7 cellular contexts compared by ENCODE assay signal in genomic region chr1:206725053-206725963, GRCh38. TPM values are rescaled to one million over a fixed set of nuclear protein-coding genes. Genes with fewer than 3 reads are reported as not detected.
DNase-seq lines count a peak whose midpoint lies in the region; ATAC-seq and TF ChIP-seq lines count a peak whose summit lies in the region.

No MANE protein-coding gene starts in this region.

- H3K4me3 ChIP-seq in GM06990 (replicated peaks; ENCODE audit: low read depth, low read length) (no peak overlapping the region), WERI-Rb-1 (ENCODE audit: low read depth, low read length) (no peak overlapping the region), colonic mucosa (no peak overlapping the region)

- peak overlapping the region in 3 of 6 donors; percentile 71 to 86 (median 84) for H3K27ac Mint-ChIP-seq in naive B cell

- no peaks in the 10 kb centered on the region for H3K27me3 Mint-ChIP-seq in naive B cell

- no peaks in the 10 kb centered on the region for H3K36me3 Mint-ChIP-seq in naive B cell

- no peaks in the 10 kb centered on the region for H3K9me3 Mint-ChIP-seq in naive B cell

- no peak overlapping the region for H3K9ac ChIP-seq in colonic mucosa (ENCODE audit: low read depth in 2 of 2, low read length in 2 of 2)

- TF ChIP-seq CTCF in GM06990 (IDR thresholded peaks at IDR 0.05; ENCODE audit: insufficient read depth, low read length, poor library complexity, severe bottlenecking) (peak; percentile 79), WERI-Rb-1 (IDR thresholded peaks at IDR 0.05; ENCODE audit: low read depth, low read length) (peak; percentile 97), colonic mucosa (IDR thresholded peaks at IDR 0.05) (peak; percentile 43)

- H3K36me3 ChIP-seq in GM06990 (ENCODE audit: control insufficient read depth, insufficient read depth, low read length) (peaks cover 18% of the 10 kb centered on the region), WERI-Rb-1 (peaks cover 39% of the 10 kb centered on the region), colonic mucosa (no peaks in the 10 kb centered on the region)

- no peaks in the 10 kb centered on the region for H3K4me1 ChIP-seq in colonic mucosa

- ATAC-seq in naive B cell (ENCODE audit: low read depth in 2 of 2), result peak; percentile 62 to 68
- ATAC-seq in HG03439 (IDR thresholded peaks at IDR 0.05; ENCODE audit: unreplicated experiment), result no peak
- ATAC-seq in HG02642 (IDR thresholded peaks at IDR 0.05; ENCODE audit: poor library complexity, unreplicated experiment), result no peak

- H3K4me3 Mint-ChIP-seq in naive B cell, result peak overlapping the region in 2 of 8 donors; percentile 9 to 39

- H3K27me3 ChIP-seq in GM06990 (replicated peaks; ENCODE audit: control insufficient read depth, insufficient read depth, low read length) (no peaks in the 10 kb centered on the region), WERI-Rb-1 (ENCODE audit: insufficient read depth, low read depth, severe bottlenecking) (no peaks in the 10 kb centered on the region), colonic mucosa (no peaks in the 10 kb centered on the region)

- H3K9me3 ChIP-seq in WERI-Rb-1 (ENCODE audit: severe bottlenecking) (no peaks in the 10 kb centered on the region), colonic mucosa (no peaks in the 10 kb centered on the region)

- H3K4me1 Mint-ChIP-seq in naive B cell, result peaks cover 53 to 73% (median 68%) of the 10 kb centered on the region in 3 donors

- H3K27ac ChIP-seq in WERI-Rb-1 (peak overlapping the region; percentile 3; the same call in 1 of the 2 replicates), colonic mucosa (no peak overlapping the region)

- intact Hi-C loops in colonic mucosa (cut with DNase I), result no loop called here

- no peak for DNase-seq in GM06990 (ENCODE audit: extremely low read depth, insufficient read length)
- peak; percentile 52 for DNase-seq in M059J (ENCODE audit: low read depth)
- DNase-seq in WERI-Rb-1, result peak; percentile 91
- peak; percentile 62 for DNase-seq in colonic mucosa
- DNase-seq in naive B cell, result peak; percentile 41

RNA-seq across cellular contexts. Expression of gene MAPKAPK2, which starts 40.6 kb away (rescaled TPM):
- total RNA-seq in M059J (2014; rRNA removed; shearing (Covaris generic)), result 28.8 and 55.8 TPM in 2 replicates
- 10 to 100 TPM; 61.4 to 71.1 TPM for total RNA-seq in colonic mucosa
- 1 to 10 TPM; 1.7 to 3.6 (median 2.8) TPM for polyA plus RNA-seq in naive B cell (ENCODE audit: low read depth in 6 of 6)

RNA-seq across cellular contexts. Expression of gene IL19, which starts 45.3 kb away (rescaled TPM):
- not detected in 2 replicates for total RNA-seq in M059J (2014; rRNA removed; shearing (Covaris generic))
- total RNA-seq in colonic mucosa, result under 1 TPM in 1 of 2 donors, not detected in 1; 0.40 TPM
- polyA plus RNA-seq in naive B cell (ENCODE audit: low read depth in 6 of 6), result not detected

RNA-seq across cellular contexts. Expression of gene IL10, which starts 47.0 kb away (rescaled TPM):
- not detected in 2 replicates for total RNA-seq in M059J (2014; rRNA removed; shearing (Covaris generic))
- under 1 TPM; 0.17 to 0.29 TPM for total RNA-seq in colonic mucosa
- polyA plus RNA-seq in naive B cell (ENCODE audit: low read depth in 6 of 6), result under 1 TPM in 2 of 6 donors, not detected in 4; 0.17 to 0.31 TPM

Comparison
In these comparisons a context has a peak if more than half of its experiments do, and no peak if none do; other contexts are left out.
1. CTCF ChIP-seq: peak in every context shown above with its lines; median percentile 97 in WERI-Rb-1; 79 in GM06990; 43 in colonic mucosa.
2. ATAC-seq: peak in naive B cell (2 of 2); none in HG03439 (single experiment) and HG02642 (single experiment).